ENCODE assay signal across 16 cellular contexts in genomic region chr2:20414806-20415205, GRCh38.
"Had no signal": no experiment of that assay in that cellular context is flagged by ENCODE, and none has a peak within 500 bp of the region (broad histone marks: within the 10 kb centered on the region; RNA-seq: fewer than 3 reads in every experiment).

No MANE protein-coding gene starts in this region.

- H3K79me2 ChIP-seq: parathyroid adenoma had no signal

- H3K9me3 ChIP-seq: uterus had no signal

- H3K9ac ChIP-seq: parathyroid adenoma had no signal

- H3K27me3 ChIP-seq: ascending aorta, breast epithelium, heart left ventricle, uterus had no signal

- H2AFZ ChIP-seq: parathyroid adenoma had no signal

- H3K27ac ChIP-seq: ascending aorta, breast epithelium, epithelial cell of prostate, heart left ventricle, parathyroid adenoma, uterus had no signal

- H3K36me3 ChIP-seq: ascending aorta, breast epithelium, heart left ventricle, uterus had no signal

- FAIRE-seq: frontal cortex had no signal

- H3K4me1 ChIP-seq: breast epithelium, parathyroid adenoma had no signal

- ATAC-seq: activated CD8-positive, alpha-beta T cell treated with anti-CD3 and anti-CD28 coated beads for 36 hours; effector memory CD8-positive, alpha-beta T cell; heart left ventricle; naive thymus-derived CD4-positive, alpha-beta T cell; stimulated activated memory B cell treated with anti-CD40 and anti-IgM and Interleukin-4, amounts not matched to agents 10 μg/mL and 1 μg/mL and 100 μg/mL, for 72 hours had no signal

- H3K4me3 ChIP-seq: ascending aorta, breast epithelium, heart left ventricle, uterus had no signal

- DNase-seq: activated B cell treated with CpG ODN at 0.5 μM for 24 hours; activated CD4-positive, alpha-beta T cell treated with anti-CD3 and anti-CD28 coated beads for 48 hours; activated CD8-positive, alpha-beta T cell treated with anti-CD3 and anti-CD28 coated beads for 36 hours; activated naive CD4-positive, alpha-beta T cell treated with anti-CD3 and anti-CD28 coated beads, Interleukin-2, amount 10 ng/mL, durations not matched to agents 7 days and 5 days; dermis blood vessel endothelial cell; effector memory CD8-positive, alpha-beta T cell; heart left ventricle; naive thymus-derived CD4-positive, alpha-beta T cell; stimulated activated CD4-positive, alpha-beta T cell treated with anti-CD3 and anti-CD28 coated beads, Interleukin-2, amount 100 ng/mL, for 48 hours had no signal
